Comparison of ENCODE assay signal across 8 cellular contexts in genomic region chr7:29987083-29987482, GRCh38. TPM values are rescaled to one million over a fixed set of nuclear protein-coding genes. Genes with fewer than 3 reads are reported as not detected.
DNase-seq lines count a peak whose midpoint lies in the region; ATAC-seq, FAIRE-seq and TF ChIP-seq lines count a peak whose summit lies in the region.

No MANE protein-coding gene starts in this region.

- H3K4me1 Mint-ChIP-seq in naive thymus-derived CD8-positive, alpha-beta T cell, result peaks cover 15 to 33% (median 22%) of the 10 kb centered on the region in 4 donors

- H3K9me3 ChIP-seq in SJSA1 (replicated peaks) (0 out of 2 replicates have a peak, but pooled peaks cover 3% of the 10 kb centered on the region), small intestine (ENCODE audit: control insufficient read depth, low read depth) (no peaks in the 10 kb centered on the region)

- H3K36me3 ChIP-seq in SJSA1, result peaks cover 12% of the 10 kb centered on the region
- H3K36me3 ChIP-seq in small intestine (ENCODE audit: control insufficient read depth in 2 of 2, insufficient read depth in 2 of 2, low read length in 2 of 2), result no peaks in the 10 kb centered on the region

- ATAC-seq in foreskin keratinocyte, result no peak
- ATAC-seq in naive thymus-derived CD8-positive, alpha-beta T cell, result no peak

- POLR2A ChIA-PET in naive thymus-derived CD8-positive, alpha-beta T cell (lab: Charles Lee), result no interaction called here

- no peak for TF ChIP-seq CTCF in GM13977 (IDR thresholded peaks at IDR 0.05; ENCODE audit: extremely low read depth, insufficient read depth, missing control alignments)
- no peak for TF ChIP-seq CTCF in foreskin keratinocyte (conservative IDR thresholded peaks at IDR 0.05)
- TF ChIP-seq CTCF in lower leg skin (IDR thresholded peaks at IDR 0.05), result no peak

- 43 to 70% (median 62%) methylated on average over 2 of the region's 2 CpGs for WGBS in small intestine, 3 donors
- 55 to 69% methylated on average over 2 of the region's 2 CpGs for WGBS in lower leg skin, 2 donors

- intact Hi-C loops in lower leg skin (cut with DNase I; ENCODE audit: low total_unique reads), result no loop called here

- H3K4me3 ChIP-seq in SJSA1 (no peak overlapping the region), small intestine (ENCODE audit: low read depth in 1 of 2, low read length in 2 of 2) (no peak overlapping the region), lower leg skin (ENCODE audit: low read depth, poor library complexity, severe bottlenecking) (no peak overlapping the region)

- H3K27ac ChIP-seq in SJSA1, result peak overlapping the region; percentile 92
- peak overlapping the region; percentile 69 for H3K27ac ChIP-seq in foreskin keratinocyte
- peak overlapping the region; percentile 85 for H3K27ac ChIP-seq in temporal lobe (ENCODE audit: low read depth, low read length)
- no peak overlapping the region for H3K27ac ChIP-seq in small intestine (ENCODE audit: low read depth in 1 of 2, low read length in 1 of 2)

- peaks cover 0 to 6% (median 0%) of the 10 kb centered on the region in 9 donors for H3K9me3 Mint-ChIP-seq in naive thymus-derived CD8-positive, alpha-beta T cell

- TF ChIP-seq POLR2A in lower leg skin (IDR thresholded peaks at IDR 0.05), result no peak

- H3K27me3 Mint-ChIP-seq in naive thymus-derived CD8-positive, alpha-beta T cell, result peaks cover 12 to 29% (median 18%) of the 10 kb centered on the region in 5 donors

- in situ Hi-C loops in GM13977 (cut with MboI; ENCODE audit: low pct_unique_long_range_greater_than_20kb, low sequenced_read_pairs, unreplicated experiment), result no loop called here

- FAIRE-seq in small intestine (lab: Jason Lieb, UNC), result no peak

- H3K4me3 Mint-ChIP-seq in naive thymus-derived CD8-positive, alpha-beta T cell, result peak overlapping the region in 2 of 10 donors; percentile 16 to 57

- DNase-seq in GM13977 (ENCODE audit: low spot score), result peak; percentile 25
- peak in 1 of 2 experiments; percentile 52 for DNase-seq in SJSA1 (ENCODE audit: low read depth in 1 of 2, low spot score in 2 of 2)
- no peak for DNase-seq in foreskin keratinocyte
- DNase-seq in small intestine, result no peak
- DNase-seq in cortex of kidney (lab: John Stamatoyannopoulos, UW), result no peak
- no peak for DNase-seq in lower leg skin (ENCODE audit: low spot score in 2 of 2)
- DNase-seq in naive thymus-derived CD8-positive, alpha-beta T cell, result no peak

- H3K4me1 ChIP-seq in SJSA1 (replicated peaks) (peaks cover 33% of the 10 kb centered on the region), foreskin keratinocyte (peaks cover 11% of the 10 kb centered on the region), small intestine (ENCODE audit: control insufficient read depth in 2 of 2, insufficient read depth in 1 of 2, low read depth in 1 of 2, low read length in 1 of 2) (peaks cover 0 to 4% of the 10 kb centered on the region in 2 donors)

- no peaks in the 10 kb centered on the region for H3K36me3 Mint-ChIP-seq in naive thymus-derived CD8-positive, alpha-beta T cell

- H3K27ac Mint-ChIP-seq in naive thymus-derived CD8-positive, alpha-beta T cell, result peak overlapping the region in 2 of 10 donors; percentile 15 to 71

- no peaks in the 10 kb centered on the region for H3K27me3 ChIP-seq in SJSA1 (replicated peaks)
- no peaks in the 10 kb centered on the region for H3K27me3 ChIP-seq in foreskin keratinocyte
- peaks cover 0 to 3% of the 10 kb centered on the region in 2 donors for H3K27me3 ChIP-seq in small intestine (ENCODE audit: control insufficient read depth in 2 of 2, insufficient read depth in 2 of 2, low read length in 2 of 2)

RNA-seq across cellular contexts. Expression of gene SCRN1, which starts 2.5 kb away (rescaled TPM):
- total RNA-seq in SJSA1 (2014; rRNA removed; shearing (Covaris generic)), result 56.4 and 81.6 TPM in 2 replicates
- total RNA-seq in foreskin keratinocyte, result 103 and 105 TPM in 2 replicates
- polyA plus RNA-seq in foreskin keratinocyte, result 32.9 and 37.5 TPM in 2 replicates
- total RNA-seq in temporal lobe, result 102 TPM
- polyA plus RNA-seq in small intestine, result 10 to 100 TPM in 1 of 3 donors, 1 to 10 TPM in 2; 1.3 to 11.1 (median 3.8) TPM
- total RNA-seq in lower leg skin, result 10 to 100 TPM in 3 of 4 donors, 1 to 10 TPM in 1; 8.5 to 17.9 (median 11.5) TPM
- total RNA-seq in naive thymus-derived CD8-positive, alpha-beta T cell, result 10 to 100 TPM; 16.3 to 17.3 TPM
- 10 to 100 TPM in 1 of 3 donors, 1 to 10 TPM in 2; 8.3 to 13.7 (median 9.2) TPM for polyA plus RNA-seq in naive thymus-derived CD8-positive, alpha-beta T cell

RNA-seq across cellular contexts. Expression of gene FKBP14, which starts 39.4 kb away (rescaled TPM):
- total RNA-seq in SJSA1 (2014; rRNA removed; shearing (Covaris generic)), result 26.6 and 35.1 TPM in 2 replicates
- 17.5 and 19.5 TPM in 2 replicates for total RNA-seq in foreskin keratinocyte
- 5.8 and 6.4 TPM in 2 replicates for polyA plus RNA-seq in foreskin keratinocyte
- 7.4 TPM for total RNA-seq in temporal lobe
- 1 to 10 TPM in 1 of 3 donors, under 1 TPM in 2; 0.45 to 3.1 (median 0.54) TPM for polyA plus RNA-seq in small intestine
- 1 to 10 TPM; 2.3 to 6.1 (median 3.8) TPM for total RNA-seq in lower leg skin
- total RNA-seq in naive thymus-derived CD8-positive, alpha-beta T cell, result 1 to 10 TPM; 4.6 to 5.7 TPM
- polyA plus RNA-seq in naive thymus-derived CD8-positive, alpha-beta T cell, result 1 to 10 TPM in 2 of 3 donors, under 1 TPM in 1; 0.44 to 1.7 (median 1.1) TPM

RNA-seq across cellular contexts. Expression of gene PLEKHA8, which starts 41.1 kb away (rescaled TPM):
- total RNA-seq in SJSA1 (2014; rRNA removed; shearing (Covaris generic)), result 11.5 and 12.5 TPM in 2 replicates
- total RNA-seq in foreskin keratinocyte (14.0 and 14.3 TPM in 2 replicates), temporal lobe (24.3 TPM), lower leg skin (10 to 100 TPM in 1 of 4 donors, 1 to 10 TPM in 3; 6.0 to 10.9 (median 6.5) TPM)
- polyA plus RNA-seq in foreskin keratinocyte (3.9 and 4.7 TPM in 2 replicates), small intestine (1 to 10 TPM; 3.8 to 5.0 (median 4.0) TPM)
- total RNA-seq in naive thymus-derived CD8-positive, alpha-beta T cell, result 10 to 100 TPM in 1 of 2 experiments, 1 to 10 TPM in 1; 9.6 to 11.9 TPM
- 1 to 10 TPM; 2.7 to 4.9 (median 4.2) TPM for polyA plus RNA-seq in naive thymus-derived CD8-positive, alpha-beta T cell

Comparison
In these comparisons a context has a peak if more than half of its experiments do, and no peak if none do; other contexts are left out.
1. H3K27ac ChIP-seq: peak in SJSA1 (single experiment), foreskin keratinocyte (single experiment) and temporal lobe (single experiment); none in small intestine (0 of 2).